In the genomic region with DNA sequence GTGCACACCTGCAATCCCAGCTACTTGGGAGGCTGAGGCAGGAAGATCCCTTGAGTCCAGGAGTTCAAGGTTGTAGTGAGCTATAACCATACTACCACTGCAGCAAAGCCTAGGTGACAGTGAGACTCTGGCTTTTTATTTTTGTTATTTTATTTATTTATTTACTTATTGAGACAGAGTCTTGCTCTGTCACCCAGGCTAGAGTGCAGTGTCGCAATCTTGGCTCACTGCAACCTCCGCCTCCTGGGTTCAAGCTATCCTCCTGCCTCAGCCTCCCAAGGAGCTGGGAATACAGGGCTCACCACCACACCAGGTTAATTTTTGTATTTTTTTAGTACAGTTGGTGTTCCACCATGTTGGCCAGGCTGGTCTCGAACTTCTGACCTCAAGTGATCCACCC, we compare ENCODE assay signal across 1 cellular context.
TF ChIP-seq lines count a peak whose summit lies in the region.

No MANE protein-coding gene starts in this region.

TF ChIP-seq in K562, 482 proteins besides CTCF, POLR2A, EP300 and RAD21:
- peak; percentile 73 for TF ChIP-seq CEBPB (tag; IDR thresholded peaks at IDR 0.05)
